In genomic region chr6:138931660-138932059, GRCh38 we compare ENCODE assay signal across 25 cellular contexts.
"Had no signal": no experiment of that assay in that cellular context is flagged by ENCODE, and none has a peak within 500 bp of the region (broad histone marks: within the 10 kb centered on the region; RNA-seq: fewer than 3 reads in every experiment).

No MANE protein-coding gene starts in this region.

- H3K27me3 ChIP-seq: breast epithelium, SJSA1 had no signal

- H3K4me3 Mint-ChIP-seq: activated CD8-positive, alpha-beta T cell treated with anti-CD3 and anti-CD28 coated beads, Interleukin-2, amount 10 ng/mL, durations not matched to agents 7 days and 5 days; activated naive CD4-positive, alpha-beta T cell treated with anti-CD3 and anti-CD28 coated beads, Interleukin-2, amount 50 U/mL, for 24 hours; activated T-cell treated with anti-CD3 and anti-CD28 coated beads, Interleukin-2, amount 50 U/mL, for 24 hours; activated T-helper 1 cell treated with anti-CD3 and anti-CD28 coated beads, Interleukin-12 subunit alpha, Interleukin-12 subunit beta, Interleukin-2, Interleukin-4 antibody, amounts not matched to agents 30 ng/mL and 10 ng/mL and 1 ng/mL, durations not matched to agents 14 hours and 24 hours and 36 hours had no signal

- H3K27ac Mint-ChIP-seq: activated CD8-positive, alpha-beta T cell treated with anti-CD3 and anti-CD28 coated beads, Interleukin-2, amount 10 ng/mL, durations not matched to agents 7 days and 5 days; activated naive CD4-positive, alpha-beta T cell treated with anti-CD3 and anti-CD28 coated beads, Interleukin-2, amount 50 U/mL, for 24 hours; activated T-cell treated with anti-CD3 and anti-CD28 coated beads, Interleukin-2, amount 50 U/mL, for 24 hours; activated T-helper 1 cell treated with anti-CD3 and anti-CD28 coated beads, Interleukin-12 subunit alpha, Interleukin-12 subunit beta, Interleukin-2, Interleukin-4 antibody, amounts not matched to agents 30 ng/mL and 10 ng/mL and 1 ng/mL, durations not matched to agents 14 hours and 24 hours and 36 hours had no signal

- DNase-seq: activated CD4-positive, alpha-beta T cell treated with anti-CD3 and anti-CD28 coated beads for 48 hours; activated CD4-positive, alpha-beta T cell treated with anti-CD3 and anti-CD28 coated beads, Interleukin-2, amount 50 U/mL, for 4 hours; activated CD4-positive, CD25-positive, alpha-beta regulatory T cell treated with anti-CD3 and anti-CD28 coated beads, Interleukin-2, amount 50 U/mL, for 72 hours; activated CD8-positive, alpha-beta memory T cell treated with anti-CD3 and anti-CD28 coated beads, Interleukin-2, amount 50 U/mL, for 48 hours; activated CD8-positive, alpha-beta T cell treated with anti-CD3 and anti-CD28 coated beads, Interleukin-2, amount 10 ng/mL, durations not matched to agents 7 days and 5 days; activated effector memory CD4-positive, alpha-beta T cell treated with Interleukin-2 at 50 U/mL for 16 hours; activated naive CD4-positive, alpha-beta T cell; activated T-cell treated with anti-CD3 and anti-CD28 coated beads, Interleukin-2, amount 50 U/mL, for 24 hours; aorta; caudate nucleus; NCI-H1048; NCI-H146; NCI-H187 treated with DMSO at 0.1 percent for 48 hours; NCI-H2081 treated with DMSO at 0.1 percent for 48 hours; NCI-H446; NCI-H524; PC-3; SHP77; SW 1271 had no signal

- H3K9me3 ChIP-seq: breast epithelium, SJSA1 had no signal

- H3K4me1 ChIP-seq: breast epithelium, SJSA1 had no signal

- FAIRE-seq: RCC 7860 had no signal

- H3K9me3 Mint-ChIP-seq: activated naive CD4-positive, alpha-beta T cell treated with anti-CD3 and anti-CD28 coated beads, Interleukin-2, amount 50 U/mL, for 24 hours had no signal

- H3K36me3 ChIP-seq: breast epithelium, SJSA1 had no signal

- H3K4me3 ChIP-seq: breast epithelium, SJSA1 had no signal

- H3K27ac ChIP-seq: breast epithelium, SJSA1 had no signal

- ATAC-seq: activated CD8-positive, alpha-beta T cell treated with anti-CD3 and anti-CD28 coated beads, Interleukin-2, amount 10 ng/mL, durations not matched to agents 7 days and 5 days; PC-3; SK-N-SH treated with all-trans-retinoic acid at 6 μM for 48 hours had no signal

- H3K27me3 Mint-ChIP-seq: activated naive CD4-positive, alpha-beta T cell treated with anti-CD3 and anti-CD28 coated beads, Interleukin-2, amount 50 U/mL, for 24 hours; activated T-cell treated with anti-CD3 and anti-CD28 coated beads, Interleukin-2, amount 50 U/mL, for 24 hours had no signal
